In genomic region chr17:7296189-7296861, GRCh38 we compare ENCODE assay signal across 8 cellular contexts. TPM values are rescaled to one million over a fixed set of nuclear protein-coding genes. Genes with fewer than 3 reads are reported as not detected.
DNase-seq lines count a peak whose midpoint lies in the region; ATAC-seq and TF ChIP-seq lines count a peak whose summit lies in the region.

No MANE protein-coding gene starts in this region.

- peaks cover 31% of the 10 kb centered on the region for H3K4me1 ChIP-seq in CD4-positive, CD25-positive, alpha-beta regulatory T cell (ENCODE audit: control insufficient read depth, insufficient read depth, low read length, poor library complexity, severe bottlenecking)

- H3K27ac Mint-ChIP-seq in CD4-positive, CD25-positive, alpha-beta regulatory T cell, result peak overlapping the region in 1 of 3 donors; percentile 93
- no peak overlapping the region for H3K27ac Mint-ChIP-seq in HFFc6
- H3K27ac Mint-ChIP-seq in activated CD8-positive, alpha-beta memory T cell treated with anti-CD3 and anti-CD28 coated beads, Interleukin-2, amount 10 ng/mL, durations not matched to agents 7 days and 5 days, result no peak overlapping the region
- H3K27ac Mint-ChIP-seq in stimulated activated memory B cell treated with anti-CD40 and anti-IgM and Interleukin-4, amounts not matched to agents 10 μg/mL and 1 μg/mL and 100 μg/mL, for 72 hours, result peak overlapping the region; percentile 6

- peaks cover 10% of the 10 kb centered on the region for H3K27me3 ChIP-seq in CD4-positive, CD25-positive, alpha-beta regulatory T cell (ENCODE audit: control insufficient read depth, insufficient read depth, low read length)

- H3K36me3 ChIP-seq in CD4-positive, CD25-positive, alpha-beta regulatory T cell (ENCODE audit: control insufficient read depth, insufficient read depth, low read length), result no peaks in the 10 kb centered on the region

- peaks cover 3% of the 10 kb centered on the region for H3K36me3 Mint-ChIP-seq in CD4-positive, CD25-positive, alpha-beta regulatory T cell
- no peaks in the 10 kb centered on the region for H3K36me3 Mint-ChIP-seq in HFFc6 (ENCODE audit: low read depth)
- H3K36me3 Mint-ChIP-seq in activated CD8-positive, alpha-beta memory T cell treated with anti-CD3 and anti-CD28 coated beads, Interleukin-2, amount 10 ng/mL, durations not matched to agents 7 days and 5 days, result no peaks in the 10 kb centered on the region
- no peaks in the 10 kb centered on the region for H3K36me3 Mint-ChIP-seq in stimulated activated memory B cell treated with anti-CD40 and anti-IgM and Interleukin-4, amounts not matched to agents 10 μg/mL and 1 μg/mL and 100 μg/mL, for 72 hours

- peaks cover 0 to 2% (median 0%) of the 10 kb centered on the region in 7 donors for H3K9me3 Mint-ChIP-seq in CD4-positive, CD25-positive, alpha-beta regulatory T cell
- H3K9me3 Mint-ChIP-seq in HFFc6, result no peaks in the 10 kb centered on the region
- no peaks in the 10 kb centered on the region for H3K9me3 Mint-ChIP-seq in activated CD8-positive, alpha-beta memory T cell treated with anti-CD3 and anti-CD28 coated beads, Interleukin-2, amount 10 ng/mL, durations not matched to agents 7 days and 5 days (ENCODE audit: low read depth)
- no peaks in the 10 kb centered on the region for H3K9me3 Mint-ChIP-seq in stimulated activated memory B cell treated with anti-CD40 and anti-IgM and Interleukin-4, amounts not matched to agents 10 μg/mL and 1 μg/mL and 100 μg/mL, for 72 hours

- H3K9me3 ChIP-seq in CD4-positive, CD25-positive, alpha-beta regulatory T cell (ENCODE audit: control insufficient read depth in 2 of 2, low read length in 2 of 2), result no peaks in the 10 kb centered on the region

- no peak overlapping the region for H3K4me3 ChIP-seq in CD4-positive, CD25-positive, alpha-beta regulatory T cell (ENCODE audit: low read depth, low read length)
- H3K4me3 ChIP-seq in epithelial cell of esophagus (ENCODE audit: low read length), result no peak overlapping the region

- H3K27ac ChIP-seq in CD4-positive, CD25-positive, alpha-beta regulatory T cell (ENCODE audit: insufficient read depth, low read length, poor library complexity, severe bottlenecking), result no peak overlapping the region

- peaks cover 41% of the 10 kb centered on the region for H3K27me3 Mint-ChIP-seq in CD4-positive, CD25-positive, alpha-beta regulatory T cell
- peaks cover 42% of the 10 kb centered on the region for H3K27me3 Mint-ChIP-seq in HFFc6 (ENCODE audit: insufficient read depth)
- H3K27me3 Mint-ChIP-seq in activated CD8-positive, alpha-beta memory T cell treated with anti-CD3 and anti-CD28 coated beads, Interleukin-2, amount 10 ng/mL, durations not matched to agents 7 days and 5 days, result peaks cover 46% of the 10 kb centered on the region
- H3K27me3 Mint-ChIP-seq in stimulated activated memory B cell treated with anti-CD40 and anti-IgM and Interleukin-4, amounts not matched to agents 10 μg/mL and 1 μg/mL and 100 μg/mL, for 72 hours, result peaks cover 47% of the 10 kb centered on the region

- peak overlapping the region in 2 of 4 donors; percentile 28 to 48 for H3K4me3 Mint-ChIP-seq in CD4-positive, CD25-positive, alpha-beta regulatory T cell
- H3K4me3 Mint-ChIP-seq in HFFc6, result peak overlapping the region; percentile 65
- no peak overlapping the region for H3K4me3 Mint-ChIP-seq in activated CD8-positive, alpha-beta memory T cell treated with anti-CD3 and anti-CD28 coated beads, Interleukin-2, amount 10 ng/mL, durations not matched to agents 7 days and 5 days
- H3K4me3 Mint-ChIP-seq in stimulated activated memory B cell treated with anti-CD40 and anti-IgM and Interleukin-4, amounts not matched to agents 10 μg/mL and 1 μg/mL and 100 μg/mL, for 72 hours, result peak overlapping the region; percentile 17

- peak; percentile 28 to 33 for ATAC-seq in CD4-positive, CD25-positive, alpha-beta regulatory T cell (ENCODE audit: low read depth in 2 of 2)
- peak; percentile 37 for ATAC-seq in activated CD8-positive, alpha-beta memory T cell treated with anti-CD3 and anti-CD28 coated beads, Interleukin-2, amount 10 ng/mL, durations not matched to agents 7 days and 5 days
- ATAC-seq in stimulated activated memory B cell treated with anti-CD40 and anti-IgM and Interleukin-4, amounts not matched to agents 10 μg/mL and 1 μg/mL and 100 μg/mL, for 72 hours, result peak; percentile 70
- ATAC-seq in GM21447 (IDR thresholded peaks at IDR 0.05; ENCODE audit: unreplicated experiment), result no peak

- peak; percentile 46 to 63 (median 53) for DNase-seq in CD4-positive, CD25-positive, alpha-beta regulatory T cell
- DNase-seq in HFFc6, result peak; percentile 65
- peak; percentile 77 for DNase-seq in NCI-H82 treated with DMSO at 0.1 percent for 48 hours (lab: John Stamatoyannopoulos, UW; ENCODE audit: unreplicated experiment)
- peak; percentile 71 for DNase-seq in activated CD8-positive, alpha-beta memory T cell treated with anti-CD3 and anti-CD28 coated beads, Interleukin-2, amount 10 ng/mL, durations not matched to agents 7 days and 5 days
- DNase-seq in epithelial cell of esophagus (ENCODE audit: low read depth), result peak; percentile 76
- peak; percentile 71 for DNase-seq in middle frontal gyrus (ENCODE audit: extremely low spot score, low spot score)

- peak; percentile 98 for TF ChIP-seq CTCF in HFFc6 (IDR thresholded peaks at IDR 0.05)
- TF ChIP-seq CTCF in epithelial cell of esophagus (IDR thresholded peaks at IDR 0.05; ENCODE audit: insufficient read depth, low read depth, low read length, missing control alignments), result peak; percentile 56

- CTCF ChIA-PET in activated CD8-positive, alpha-beta memory T cell treated with anti-CD3 and anti-CD28 coated beads, Interleukin-2, amount 10 ng/mL, durations not matched to agents 7 days and 5 days (lab: Charles Lee), result interaction anchor here (0.5 to 3.7 kb wide), 43 partner anchors 9 to 774 kb away, joined by 3 to 112 read pairs (median 4); partner anchors contain the start of genes ACADVL, ACAP1, CD68 and CTDNEP1

- peaks cover 4 to 27% (median 9%) of the 10 kb centered on the region in 4 donors for H3K4me1 Mint-ChIP-seq in CD4-positive, CD25-positive, alpha-beta regulatory T cell
- peaks cover 11% of the 10 kb centered on the region for H3K4me1 Mint-ChIP-seq in HFFc6 (ENCODE audit: low read depth)
- peaks cover 21% of the 10 kb centered on the region for H3K4me1 Mint-ChIP-seq in activated CD8-positive, alpha-beta memory T cell treated with anti-CD3 and anti-CD28 coated beads, Interleukin-2, amount 10 ng/mL, durations not matched to agents 7 days and 5 days
- peaks cover 23% of the 10 kb centered on the region for H3K4me1 Mint-ChIP-seq in stimulated activated memory B cell treated with anti-CD40 and anti-IgM and Interleukin-4, amounts not matched to agents 10 μg/mL and 1 μg/mL and 100 μg/mL, for 72 hours

RNA-seq across cellular contexts. Expression of gene YBX2, which starts 1.9 kb away (rescaled TPM):
- total RNA-seq in CD4-positive, CD25-positive, alpha-beta regulatory T cell, result not detected
- polyA plus RNA-seq in CD4-positive, CD25-positive, alpha-beta regulatory T cell, result not detected
- total RNA-seq in HFFc6 (2021; fragmentation: NEBNext Ultra II Directional; extraction: Animal tissue kit (Norgen Biotek cat#: 25700)), result not detected
- total RNA-seq in activated CD8-positive, alpha-beta memory T cell treated with anti-CD3 and anti-CD28 coated beads, Interleukin-2, amount 10 ng/mL, durations not matched to agents 7 days and 5 days, result 1 to 10 TPM in 1 of 2 experiments, under 1 TPM in 1; 0.35 to 1.4 TPM

RNA-seq across cellular contexts. Expression of gene EIF5A, which starts 11.1 kb away (rescaled TPM):
- 485 TPM for total RNA-seq in CD4-positive, CD25-positive, alpha-beta regulatory T cell
- 100 to 1,000 TPM; 210 to 631 (median 398) TPM for polyA plus RNA-seq in CD4-positive, CD25-positive, alpha-beta regulatory T cell
- 1,000 to 10,000 TPM; 1,011 to 1,116 (median 1,072) TPM for total RNA-seq in HFFc6 (2021; fragmentation: NEBNext Ultra II Directional; extraction: Animal tissue kit (Norgen Biotek cat#: 25700))
- total RNA-seq in activated CD8-positive, alpha-beta memory T cell treated with anti-CD3 and anti-CD28 coated beads, Interleukin-2, amount 10 ng/mL, durations not matched to agents 7 days and 5 days, result 100 to 1,000 TPM; 575 to 853 TPM

RNA-seq across cellular contexts. Expression of gene SLC2A4, which starts 14.8 kb away (rescaled TPM):
- total RNA-seq in CD4-positive, CD25-positive, alpha-beta regulatory T cell, result not detected
- not detected for polyA plus RNA-seq in CD4-positive, CD25-positive, alpha-beta regulatory T cell
- total RNA-seq in HFFc6 (2021; fragmentation: NEBNext Ultra II Directional; extraction: Animal tissue kit (Norgen Biotek cat#: 25700)), result under 1 TPM in 5 of 6 experiments, not detected in 1; 0.07 to 0.09 (median 0.09) TPM
- total RNA-seq in activated CD8-positive, alpha-beta memory T cell treated with anti-CD3 and anti-CD28 coated beads, Interleukin-2, amount 10 ng/mL, durations not matched to agents 7 days and 5 days, result not detected

RNA-seq across cellular contexts. Expression of gene GPS2, which starts 18.8 kb away (rescaled TPM):
- 129 TPM for total RNA-seq in CD4-positive, CD25-positive, alpha-beta regulatory T cell
- 100 to 1,000 TPM in 2 of 4 donors, 10 to 100 TPM in 2; 79.3 to 107 (median 96.5) TPM for polyA plus RNA-seq in CD4-positive, CD25-positive, alpha-beta regulatory T cell
- 10 to 100 TPM; 34.7 to 45.2 (median 40.7) TPM for total RNA-seq in HFFc6 (2021; fragmentation: NEBNext Ultra II Directional; extraction: Animal tissue kit (Norgen Biotek cat#: 25700))
- total RNA-seq in activated CD8-positive, alpha-beta memory T cell treated with anti-CD3 and anti-CD28 coated beads, Interleukin-2, amount 10 ng/mL, durations not matched to agents 7 days and 5 days, result 10 to 100 TPM; 83.7 to 85.1 TPM

RNA-seq across cellular contexts. Expression of gene NEURL4, which starts 32.8 kb away (rescaled TPM):
- total RNA-seq in CD4-positive, CD25-positive, alpha-beta regulatory T cell, result 39.5 TPM
- 1 to 10 TPM in 2 of 4 donors, under 1 TPM in 2; 0.27 to 1.2 (median 0.83) TPM for polyA plus RNA-seq in CD4-positive, CD25-positive, alpha-beta regulatory T cell
- total RNA-seq in HFFc6 (2021; fragmentation: NEBNext Ultra II Directional; extraction: Animal tissue kit (Norgen Biotek cat#: 25700)), result 10 to 100 TPM; 18.7 to 24.6 (median 20.4) TPM
- total RNA-seq in activated CD8-positive, alpha-beta memory T cell treated with anti-CD3 and anti-CD28 coated beads, Interleukin-2, amount 10 ng/mL, durations not matched to agents 7 days and 5 days, result 10 to 100 TPM; 43.7 to 44.8 TPM
